Comparison of ENCODE assay signal across 11 cellular contexts in genomic region chr16:11093578-11094074, GRCh38.
A peak's percentile ranks its signal among the peaks of the same experiment; 100 is the strongest.
DNase-seq lines count a peak whose midpoint lies in the region; ATAC-seq and TF ChIP-seq lines count a peak whose summit lies in the region.
"Had no signal": no experiment of that assay in that cellular context is flagged by ENCODE, and none has a peak within 500 bp of the region (broad histone marks: within the 10 kb centered on the region; RNA-seq: fewer than 3 reads in every experiment).

No MANE protein-coding gene starts in this region.

- DNase-seq in cardiac muscle cell (ENCODE audit: low read depth in 1 of 2, low spot score in 1 of 2) (no peak), cardiac septum (ENCODE audit: low spot score) (no peak), lower lobe of right lung (no peak), upper lobe of left lung (no peak), T1000 (lab: John Stamatoyannopoulos, UW) (no peak), dermis blood vessel endothelial cell (no peak), aorta (no peak)
- no peak for DNase-seq in T-helper 2 cell treated with Interferon-gamma antibody and Interleukin-4, amounts not matched to agents 5 μg/mL and 100 μg/mL, for 36 hours (ENCODE audit: low spot score)
- DNase-seq: BE2C, NCI-H2107 had no signal

- H3K27me3 ChIP-seq in cardiac muscle cell (no peaks in the 10 kb centered on the region), lower lobe of right lung (ENCODE audit: low read depth) (no peaks in the 10 kb centered on the region), upper lobe of left lung (no peaks in the 10 kb centered on the region), aorta (ENCODE audit: control insufficient read depth in 1 of 2, insufficient read depth in 2 of 2, low read length in 1 of 2) (no peaks in the 10 kb centered on the region)
- H3K27me3 ChIP-seq: BE2C, SJCRH30 had no signal

- no peaks in the 10 kb centered on the region for H3K9me3 Mint-ChIP-seq in T-helper 2 cell treated with Interferon-gamma antibody and Interleukin-4, amounts not matched to agents 5 μg/mL and 100 μg/mL, for 36 hours

- 69% methylated on average over 10 of the region's 10 CpGs for WGBS in upper lobe of left lung, 2 donors
- WGBS in aorta, 2 donors: 83 to 89% methylated on average over 10 of the region's 10 CpGs

- ATAC-seq in lower lobe of right lung (peak; percentile 8 to 32), upper lobe of left lung (ENCODE audit: low FRiP score in 2 of 2) (peak in 1 of 2 donors; percentile 9), aorta (ENCODE audit: low FRiP score) (no peak)

- intact Hi-C loops in cardiac septum (cut with DNase I): no loop called here
- intact Hi-C loops in lower lobe of right lung (cut with DNase I): no loop called here
- intact Hi-C loops in aorta (cut with DNase I): no loop called here

- peaks cover 75% of the 10 kb centered on the region for H3K4me1 Mint-ChIP-seq in T-helper 2 cell treated with Interferon-gamma antibody and Interleukin-4, amounts not matched to agents 5 μg/mL and 100 μg/mL, for 36 hours (ENCODE audit: low read depth)

- H3K27me3 Mint-ChIP-seq in T-helper 2 cell treated with Interferon-gamma antibody and Interleukin-4, amounts not matched to agents 5 μg/mL and 100 μg/mL, for 36 hours (ENCODE audit: low read depth): no peaks in the 10 kb centered on the region

- no peaks in the 10 kb centered on the region for H3K9me3 ChIP-seq in cardiac muscle cell (ENCODE audit: low read depth)
- no peaks in the 10 kb centered on the region for H3K9me3 ChIP-seq in lower lobe of right lung
- H3K9me3 ChIP-seq in upper lobe of left lung: no peaks in the 10 kb centered on the region
- no peaks in the 10 kb centered on the region for H3K9me3 ChIP-seq in aorta (ENCODE audit: control insufficient read depth, low read length)
- H3K9me3 ChIP-seq: BE2C, SJCRH30 had no signal

- peak overlapping the region; percentile 78 for H3K4me3 Mint-ChIP-seq in T-helper 2 cell treated with Interferon-gamma antibody and Interleukin-4, amounts not matched to agents 5 μg/mL and 100 μg/mL, for 36 hours

- H3K36me3 Mint-ChIP-seq in T-helper 2 cell treated with Interferon-gamma antibody and Interleukin-4, amounts not matched to agents 5 μg/mL and 100 μg/mL, for 36 hours (ENCODE audit: low read depth): peaks cover 23% of the 10 kb centered on the region

- no peaks in the 10 kb centered on the region for H3K36me3 ChIP-seq in cardiac muscle cell
- peaks cover 21% of the 10 kb centered on the region for H3K36me3 ChIP-seq in lower lobe of right lung
- H3K36me3 ChIP-seq in upper lobe of left lung: peaks cover 0 to 28% (median 4%) of the 10 kb centered on the region in 4 donors
- no peaks in the 10 kb centered on the region for H3K36me3 ChIP-seq in aorta (ENCODE audit: control insufficient read depth in 1 of 2, insufficient read depth in 2 of 2, low read length in 1 of 2)
- H3K36me3 ChIP-seq: BE2C, SJCRH30 had no signal

- H3K27ac Mint-ChIP-seq in T-helper 2 cell treated with Interferon-gamma antibody and Interleukin-4, amounts not matched to agents 5 μg/mL and 100 μg/mL, for 36 hours: peak overlapping the region; percentile 95

- no peak overlapping the region for H3K4me3 ChIP-seq in cardiac muscle cell
- H3K4me3 ChIP-seq in lower lobe of right lung: no peak overlapping the region
- no peak overlapping the region for H3K4me3 ChIP-seq in upper lobe of left lung
- no peak overlapping the region for H3K4me3 ChIP-seq in aorta (ENCODE audit: low read length in 2 of 2)
- H3K4me3 ChIP-seq: SJCRH30 had no signal

- peaks cover 21% of the 10 kb centered on the region for H3K4me1 ChIP-seq in cardiac muscle cell (ENCODE audit: low read depth)
- H3K4me1 ChIP-seq in lower lobe of right lung: peaks cover 16% of the 10 kb centered on the region
- peaks cover 13 to 28% (median 17%) of the 10 kb centered on the region in 4 donors for H3K4me1 ChIP-seq in upper lobe of left lung
- no peaks in the 10 kb centered on the region for H3K4me1 ChIP-seq in aorta (ENCODE audit: control insufficient read depth in 1 of 2, insufficient read depth in 2 of 2, low read length in 2 of 2)

- TF ChIP-seq CTCF in cardiac muscle cell (IDR thresholded peaks at IDR 0.05; ENCODE audit: low read depth, low read length) (no peak), lower lobe of right lung (IDR thresholded peaks at IDR 0.05) (no peak), upper lobe of left lung (IDR thresholded peaks at IDR 0.05) (no peak)

- TF ChIP-seq POLR2A in upper lobe of left lung (IDR thresholded peaks at IDR 0.05): no peak

- TF ChIP-seq EP300 in upper lobe of left lung (IDR thresholded peaks at IDR 0.05): no peak

- peak overlapping the region; percentile 84 for H3K27ac ChIP-seq in cardiac muscle cell
- H3K27ac ChIP-seq in lower lobe of right lung: peak overlapping the region; percentile 41
- peak overlapping the region; percentile 16 to 70 (median 44) for H3K27ac ChIP-seq in upper lobe of left lung
- H3K27ac ChIP-seq in aorta (ENCODE audit: low read depth in 1 of 2, low read length in 2 of 2): no peak overlapping the region
- H3K27ac ChIP-seq: SJCRH30 had no signal

Comparison
In these comparisons a context has a peak if more than half of its experiments do, and no peak if none do; other contexts are left out.
1. H3K27ac ChIP-seq: peak in cardiac muscle cell (single experiment), lower lobe of right lung (single experiment) and upper lobe of left lung (4 of 4); none in aorta (0 of 2).